In the genomic region with DNA sequence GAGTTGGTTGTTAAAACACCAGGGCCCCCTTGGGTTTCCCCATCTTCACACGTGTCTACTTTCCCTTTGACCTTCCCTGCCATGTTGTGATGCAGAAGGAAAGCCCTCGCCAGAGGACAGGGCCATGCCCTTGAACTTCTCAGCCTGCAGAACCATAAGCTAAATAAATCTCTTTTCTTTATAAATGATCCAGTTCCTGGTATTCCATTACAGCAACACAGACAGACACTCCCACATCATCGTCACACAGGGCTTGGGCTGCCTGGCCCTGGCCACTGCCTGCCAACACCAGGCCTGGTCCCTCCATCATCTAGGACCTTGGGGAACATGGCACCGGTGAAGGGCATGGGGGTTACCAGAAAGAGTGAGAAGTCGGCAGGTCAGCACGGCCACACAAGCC, we compare ENCODE assay signal across 13 cellular contexts.
"Had no signal": no experiment of that assay in that cellular context is flagged by ENCODE, and none has a peak within 500 bp of the region (broad histone marks: within the 10 kb centered on the region; RNA-seq: fewer than 3 reads in every experiment).

No MANE protein-coding gene starts in this region.

- H3K4me3 Mint-ChIP-seq: nephron progenitor cell had no signal

- H3K9me3 ChIP-seq: colonic mucosa, esophagus squamous epithelium, left lung, pancreas, SJSA1, transverse colon had no signal

- FAIRE-seq: pancreas had no signal

- DNase-seq: activated CD4-positive, CD25-positive, alpha-beta regulatory T cell treated with anti-CD3 and anti-CD28 coated beads, Interleukin-2, amount 50 U/mL, for 72 hours; colonic mucosa; esophagus squamous epithelium; islet precursor cell; left lung; nephron progenitor cell; pancreas; stimulated activated CD4-positive, alpha-beta T cell treated with anti-CD3 and anti-CD28 coated beads, Interleukin-4, amount 100 ng/mL, for 4 hours; T-helper 9 cell; transverse colon had no signal

- H3K27ac Mint-ChIP-seq: nephron progenitor cell had no signal

- H3K9me3 Mint-ChIP-seq: nephron progenitor cell had no signal

- H3K4me1 ChIP-seq: colonic mucosa, esophagus squamous epithelium, left lung, pancreas, SJSA1, transverse colon had no signal

- ATAC-seq: activated naive CD4-positive, alpha-beta T cell treated with anti-CD3 and anti-CD28 coated beads, Interleukin-2, amount 50 U/mL, for 72 hours; left lung; pancreas had no signal

- H3K4me3 ChIP-seq: cardiac muscle cell, colonic mucosa, esophagus squamous epithelium, left lung, pancreas, SJSA1, transverse colon had no signal

- H3K36me3 ChIP-seq: cardiac muscle cell, colonic mucosa, esophagus squamous epithelium, left lung, pancreas, SJSA1, transverse colon had no signal

- H3K27ac ChIP-seq: cardiac muscle cell, colonic mucosa, esophagus squamous epithelium, left lung, pancreas, SJSA1, transverse colon had no signal

- H3K27me3 ChIP-seq: cardiac muscle cell, colonic mucosa, esophagus squamous epithelium, left lung, pancreas, SJSA1, transverse colon had no signal
